In the genomic region with DNA sequence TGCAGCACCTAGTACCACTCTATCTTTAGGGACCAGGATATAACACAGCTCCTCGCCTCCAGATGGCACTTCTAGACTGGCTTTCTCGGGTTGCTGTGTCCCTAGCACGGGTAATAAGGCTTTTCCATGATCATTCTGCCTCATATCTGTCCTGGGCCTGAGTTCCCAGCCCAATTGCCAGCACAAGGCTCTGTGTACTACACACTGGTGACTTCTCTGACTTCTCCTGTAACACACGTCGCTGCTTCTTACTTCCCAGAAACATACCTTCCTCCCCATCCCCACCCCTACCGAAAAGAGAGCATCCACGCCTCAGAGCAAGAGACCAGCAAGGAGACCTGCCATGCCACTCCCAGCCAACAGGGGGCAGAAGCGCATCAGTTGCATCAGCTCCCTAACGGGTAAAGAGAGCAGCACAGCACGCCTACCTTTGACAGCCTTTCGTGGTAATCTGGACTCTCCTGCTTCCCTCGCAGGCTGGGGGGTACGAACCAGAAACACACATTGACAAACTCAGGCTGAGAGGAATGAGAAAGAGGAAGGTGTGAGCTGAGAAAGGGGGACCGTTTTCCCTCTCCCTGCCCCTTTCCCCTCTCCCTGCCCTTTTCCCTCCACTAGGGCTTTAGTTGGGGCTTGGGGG, we compare ENCODE assay signal across 8 cellular contexts. TPM values are rescaled to one million over a fixed set of nuclear protein-coding genes. Genes with fewer than 3 reads are reported as not detected.
DNase-seq lines count a peak whose midpoint lies in the region; ATAC-seq and TF ChIP-seq lines count a peak whose summit lies in the region.

No MANE protein-coding gene starts in this region.

- H3K4me3 ChIP-seq in Loucy (ENCODE audit: low read length, poor library complexity, severe bottlenecking) (no peak overlapping the region), neuronal stem cell (ENCODE audit: low read length in 2 of 2) (no peak overlapping the region)

- no peak overlapping the region for H3K14ac ChIP-seq in neuronal stem cell (ENCODE audit: low read length)

- no peaks in the 10 kb centered on the region for H3K9me3 Mint-ChIP-seq in activated T-helper 1 cell treated with anti-CD3 and anti-CD28 coated beads, Interleukin-12 subunit alpha, Interleukin-12 subunit beta, Interleukin-2, Interleukin-4 antibody, amounts not matched to agents 30 ng/mL and 10 ng/mL and 1 ng/mL, durations not matched to agents 14 hours and 24 hours and 36 hours

- peak overlapping the region; percentile 68 for H2BK12ac ChIP-seq in neuronal stem cell (ENCODE audit: low read length)

- no peaks in the 10 kb centered on the region for H3F3A ChIP-seq in Loucy (ENCODE audit: low read depth)

- H3K4me1 ChIP-seq in Loucy (ENCODE audit: insufficient read depth, low read length, poor library complexity, severe bottlenecking) (peaks cover 6% of the 10 kb centered on the region), neuronal stem cell (ENCODE audit: control insufficient read depth in 2 of 2, insufficient read depth in 1 of 2, low read depth in 1 of 2, low read length in 2 of 2) (peaks cover 0 to 2% of the 10 kb centered on the region in 2 donors)

- no peak overlapping the region for H2AK5ac ChIP-seq in neuronal stem cell (ENCODE audit: low read depth, low read length)

- H3K4me1 Mint-ChIP-seq in activated T-helper 1 cell treated with anti-CD3 and anti-CD28 coated beads, Interleukin-12 subunit alpha, Interleukin-12 subunit beta, Interleukin-2, Interleukin-4 antibody, amounts not matched to agents 30 ng/mL and 10 ng/mL and 1 ng/mL, durations not matched to agents 14 hours and 24 hours and 36 hours (ENCODE audit: low read depth), result peaks cover 10% of the 10 kb centered on the region

- H2BK15ac ChIP-seq in neuronal stem cell (ENCODE audit: low read length), result no peak overlapping the region

- H2BK5ac ChIP-seq in neuronal stem cell (ENCODE audit: low read length), result no peak overlapping the region

- H2BK120ac ChIP-seq in neuronal stem cell (ENCODE audit: low read depth, low read length), result no peak overlapping the region

- H3K9me2 ChIP-seq in Loucy (replicated peaks; ENCODE audit: low read depth, low read length), result no peaks in the 10 kb centered on the region

- H4K8ac ChIP-seq in neuronal stem cell (ENCODE audit: low read depth, low read length), result no peak overlapping the region

- DNase-seq in CMK (ENCODE audit: low read depth), result peak; percentile 82
- peak; percentile 73 for DNase-seq in RWPE1 (ENCODE audit: low spot score)
- peak; percentile 83 for DNase-seq in activated T-helper 1 cell treated with anti-CD3 and anti-CD28 coated beads, Interleukin-12 subunit alpha, Interleukin-12 subunit beta, Interleukin-2, Interleukin-4 antibody, amounts not matched to agents 30 ng/mL and 10 ng/mL and 1 ng/mL, durations not matched to agents 14 hours and 24 hours and 36 hours (ENCODE audit: low spot score)
- peak; percentile 79 for DNase-seq in fibroblast of the conjunctiva (ENCODE audit: low read depth)
- peak; percentile 74 for DNase-seq in neuronal stem cell (ENCODE audit: low spot score)
- peak; percentile 52 for DNase-seq in stromal cell of bone marrow (ENCODE audit: low read depth)

- no peak overlapping the region for H4K91ac ChIP-seq in neuronal stem cell (ENCODE audit: low read depth, low read length, poor library complexity)

- H3K36me3 ChIP-seq in Loucy (ENCODE audit: insufficient read depth, low read length) (no peaks in the 10 kb centered on the region), neuronal stem cell (replicated peaks in 1 of 2; ENCODE audit: control insufficient read depth in 2 of 2, insufficient read depth in 2 of 2, low read length in 2 of 2) (no peaks in the 10 kb centered on the region)

- H3K27me3 ChIP-seq in Loucy (ENCODE audit: insufficient read depth, low read length, poor library complexity, severe bottlenecking) (no peaks in the 10 kb centered on the region), neuronal stem cell (ENCODE audit: control insufficient read depth in 3 of 3, insufficient read depth in 3 of 3, low read depth in 1 of 3, low read length in 3 of 3) (no peaks in the 10 kb centered on the region)

- WGBS in neuronal stem cell (ENCODE audit: extremely low coverage in 2 of 2, insufficient read length in 2 of 2, insufficient replicate concordance in 1 of 2), 2 donors, result no CpG with 5 or more reads among the region's 14 CpGs

- H3K4me2 ChIP-seq in Loucy (ENCODE audit: low read depth, low read length, poor library complexity, severe bottlenecking) (peak overlapping the region; percentile 41), neuronal stem cell (ENCODE audit: insufficient read depth, low read length, poor library complexity, severe bottlenecking) (no peak overlapping the region)

- intact Hi-C loops in activated T-helper 1 cell treated with anti-CD3 and anti-CD28 coated beads, Interleukin-12 subunit alpha, Interleukin-12 subunit beta, Interleukin-2, Interleukin-4 antibody, amounts not matched to agents 30 ng/mL and 10 ng/mL and 1 ng/mL, durations not matched to agents 14 hours and 24 hours and 36 hours (cut with micrococcal nuclease), result loop anchor here (1.0 to 10.0 kb wide), 12 partner anchors 21 to 265 kb away; a partner anchor contains a TSS

- peak overlapping the region; percentile 2; the same call in 1 of the 2 replicates for H3K27ac ChIP-seq in RWPE1
- H3K27ac ChIP-seq in neuronal stem cell (replicated peaks; ENCODE audit: low read length), result no peak overlapping the region

- peak overlapping the region; percentile 29 for H3K9ac ChIP-seq in Loucy (ENCODE audit: low read depth, low read length, poor library complexity, severe bottlenecking)
- H3K9ac ChIP-seq in neuronal stem cell (ENCODE audit: low read depth, low read length, poor library complexity), result peak overlapping the region; percentile 64

- H3K4ac ChIP-seq in neuronal stem cell (ENCODE audit: low read length), result no peak overlapping the region

- no peaks in the 10 kb centered on the region for H4K20me1 ChIP-seq in Loucy (ENCODE audit: insufficient read depth, low read length, poor library complexity, severe bottlenecking)

- H3K36me3 Mint-ChIP-seq in activated T-helper 1 cell treated with anti-CD3 and anti-CD28 coated beads, Interleukin-12 subunit alpha, Interleukin-12 subunit beta, Interleukin-2, Interleukin-4 antibody, amounts not matched to agents 30 ng/mL and 10 ng/mL and 1 ng/mL, durations not matched to agents 14 hours and 24 hours and 36 hours (ENCODE audit: low read depth), result no peaks in the 10 kb centered on the region

- H3K18ac ChIP-seq in neuronal stem cell (ENCODE audit: low read length), result no peak overlapping the region

- no peaks in the 10 kb centered on the region for H3K79me2 ChIP-seq in Loucy (ENCODE audit: insufficient read depth, low read length)

- H2AFZ ChIP-seq in Loucy (ENCODE audit: low read length) (peak overlapping the region; percentile 86), neuronal stem cell (ENCODE audit: low read length) (peak overlapping the region; percentile 78)

- H3K23ac ChIP-seq in neuronal stem cell (ENCODE audit: low read depth, low read length, poor library complexity), result no peak overlapping the region

- H3K9me3 ChIP-seq in Loucy (ENCODE audit: insufficient read depth, low read depth, low read length), result no peaks in the 10 kb centered on the region
- peaks cover 0 to 3% of the 10 kb centered on the region in 2 donors for H3K9me3 ChIP-seq in neuronal stem cell (replicated peaks in 1 of 2; ENCODE audit: control insufficient read depth in 2 of 2, insufficient read depth in 1 of 2, low read depth in 1 of 2, low read length in 2 of 2)

- CTCF ChIA-PET in RWPE1 (lab: Yijun Ruan, JAX), result interaction anchor here (0.7 to 1.4 kb wide), 8 partner anchors 15 to 162 kb away, joined by 3 to 5 read pairs (median 4); a partner anchor contains a TSS

- POLR2A ChIA-PET in RWPE1 (lab: Yijun Ruan, JAX; ENCODE audit: low non-redundant PET), result no interaction called here

- peak overlapping the region; percentile 50 for H3K27ac Mint-ChIP-seq in activated T-helper 1 cell treated with anti-CD3 and anti-CD28 coated beads, Interleukin-12 subunit alpha, Interleukin-12 subunit beta, Interleukin-2, Interleukin-4 antibody, amounts not matched to agents 30 ng/mL and 10 ng/mL and 1 ng/mL, durations not matched to agents 14 hours and 24 hours and 36 hours

- no peak overlapping the region for H3K4me3 Mint-ChIP-seq in activated T-helper 1 cell treated with anti-CD3 and anti-CD28 coated beads, Interleukin-12 subunit alpha, Interleukin-12 subunit beta, Interleukin-2, Interleukin-4 antibody, amounts not matched to agents 30 ng/mL and 10 ng/mL and 1 ng/mL, durations not matched to agents 14 hours and 24 hours and 36 hours

- no peaks in the 10 kb centered on the region for H3K27me3 Mint-ChIP-seq in activated T-helper 1 cell treated with anti-CD3 and anti-CD28 coated beads, Interleukin-12 subunit alpha, Interleukin-12 subunit beta, Interleukin-2, Interleukin-4 antibody, amounts not matched to agents 30 ng/mL and 10 ng/mL and 1 ng/mL, durations not matched to agents 14 hours and 24 hours and 36 hours (ENCODE audit: insufficient read depth)

- ATAC-seq in GM21515 (IDR thresholded peaks at IDR 0.05; ENCODE audit: unreplicated experiment), result peak; percentile 64

- TF ChIP-seq CTCF in Loucy (conservative IDR thresholded peaks at IDR 0.05; ENCODE audit: low read length) (peak; percentile 99), RWPE1 (conservative IDR thresholded peaks at IDR 0.05; ENCODE audit: low read depth) (peak; percentile 87)

- no peaks in the 10 kb centered on the region for H3K79me1 ChIP-seq in neuronal stem cell (ENCODE audit: low read depth, low read length)

RNA-seq across cellular contexts. Expression of a gene that starts 21.2 kb away (rescaled TPM):
- total RNA-seq in activated T-helper 1 cell treated with anti-CD3 and anti-CD28 coated beads, Interleukin-12 subunit alpha, Interleukin-12 subunit beta, Interleukin-2, Interleukin-4 antibody, amounts not matched to agents 30 ng/mL and 10 ng/mL and 1 ng/mL, durations not matched to agents 14 hours and 24 hours and 36 hours, result 48.1 and 52.8 TPM in 2 replicates
- polyA plus RNA-seq in neuronal stem cell (2013, experiment 1 of 2), result 19.7 TPM
- polyA plus RNA-seq in neuronal stem cell (2013, experiment 2 of 2), result 19.5 TPM

RNA-seq across cellular contexts. Expression of a gene that starts 21.4 kb away (rescaled TPM):
- 21.7 and 22.6 TPM in 2 replicates for total RNA-seq in activated T-helper 1 cell treated with anti-CD3 and anti-CD28 coated beads, Interleukin-12 subunit alpha, Interleukin-12 subunit beta, Interleukin-2, Interleukin-4 antibody, amounts not matched to agents 30 ng/mL and 10 ng/mL and 1 ng/mL, durations not matched to agents 14 hours and 24 hours and 36 hours
- polyA plus RNA-seq in neuronal stem cell (2013, experiment 1 of 2), result 14.3 TPM
- 14.1 TPM for polyA plus RNA-seq in neuronal stem cell (2013, experiment 2 of 2)

RNA-seq across cellular contexts. Expression of a gene that starts 47.7 kb away (rescaled TPM):
- total RNA-seq in activated T-helper 1 cell treated with anti-CD3 and anti-CD28 coated beads, Interleukin-12 subunit alpha, Interleukin-12 subunit beta, Interleukin-2, Interleukin-4 antibody, amounts not matched to agents 30 ng/mL and 10 ng/mL and 1 ng/mL, durations not matched to agents 14 hours and 24 hours and 36 hours, result 258 and 266 TPM in 2 replicates
- 0.07 TPM for polyA plus RNA-seq in neuronal stem cell (2013, experiment 1 of 2)
- 0.03 TPM for polyA plus RNA-seq in neuronal stem cell (2013, experiment 2 of 2)

RNA-seq across cellular contexts. Expression of a gene that starts 56.0 kb away (rescaled TPM):
- not detected in 2 replicates for total RNA-seq in activated T-helper 1 cell treated with anti-CD3 and anti-CD28 coated beads, Interleukin-12 subunit alpha, Interleukin-12 subunit beta, Interleukin-2, Interleukin-4 antibody, amounts not matched to agents 30 ng/mL and 10 ng/mL and 1 ng/mL, durations not matched to agents 14 hours and 24 hours and 36 hours
- polyA plus RNA-seq in neuronal stem cell (2013, experiment 1 of 2), result not detected
- polyA plus RNA-seq in neuronal stem cell (2013, experiment 2 of 2), result not detected
